10 cellular contexts compared by ENCODE assay signal in the genomic region with DNA sequence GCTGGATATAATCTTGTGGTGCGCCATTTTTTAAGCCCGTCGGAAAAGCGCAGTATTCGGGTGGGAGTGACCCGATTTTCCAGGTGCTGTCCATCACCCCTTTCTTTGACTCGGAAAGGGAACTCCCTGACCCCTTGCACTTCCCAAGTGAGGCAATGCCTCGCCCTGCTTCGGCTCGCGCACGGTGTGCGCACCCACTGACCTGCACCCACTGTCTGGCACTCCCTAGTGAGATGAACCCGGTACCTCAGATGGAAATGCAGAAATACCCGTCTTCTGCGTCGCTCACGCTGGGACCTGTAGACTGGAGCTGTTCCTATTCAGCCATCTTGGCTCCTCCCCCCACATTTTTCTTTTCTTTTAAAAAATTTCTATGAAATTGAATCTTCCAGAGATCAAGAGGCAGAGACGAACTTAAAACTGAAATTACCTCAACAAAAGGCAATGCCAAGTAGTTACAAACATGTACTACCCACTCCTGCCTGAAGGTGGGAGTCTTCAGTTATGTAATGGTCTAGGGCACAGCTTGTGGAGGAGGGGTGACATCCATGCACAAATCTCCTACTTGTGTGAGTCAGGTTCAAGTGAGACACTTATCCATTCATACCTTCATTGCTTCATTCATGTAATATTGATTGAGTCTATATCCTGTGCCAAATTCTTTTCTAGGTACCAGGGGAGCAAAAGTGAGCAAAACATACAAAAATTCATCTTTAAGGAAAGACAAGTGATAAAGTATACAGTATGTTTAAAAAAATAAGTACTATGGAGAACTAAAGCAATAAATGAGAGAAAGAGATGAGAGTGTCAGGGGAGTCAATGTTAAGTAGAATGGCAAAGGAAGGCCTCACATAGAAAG. TPM values are rescaled to one million over a fixed set of nuclear protein-coding genes. Genes with fewer than 3 reads are reported as not detected.
DNase-seq lines count a peak whose midpoint lies in the region; TF ChIP-seq lines count a peak whose summit lies in the region.
"Not testable (repeated sequence)": the region's sequence is repeated elsewhere in the genome, so short reads cannot be mapped to it uniquely, and the experiment has no call there.
"Had no signal": no experiment of that assay in that cellular context is flagged by ENCODE, and none has a peak within 500 bp of the region (broad histone marks: within the 10 kb centered on the region; RNA-seq: fewer than 3 reads in every experiment).

No MANE protein-coding gene starts in this region.

- WGBS in hepatocyte (ENCODE audit: low lambda C conversion rate, missing lambda C conversion rate), result 41% methylated on average over 19 of the region's 19 CpGs

- POLR2A ChIA-PET in AG04450 (lab: Yijun Ruan, JAX), result not testable (repeated sequence)

- DNase-seq in AG04450 (ENCODE audit: low read depth, low spot score) (peak; percentile 16), HuH-7 (ENCODE audit: low spot score) (peak; percentile 43), NCI-H446 (lab: John Stamatoyannopoulos, UW) (peak; percentile 22 to 45), cardiac fibroblast (ENCODE audit: low read depth in 2 of 2) (peak; percentile 57 to 76), hepatocyte (ENCODE audit: low spot score) (peak; percentile 64), osteoblast (ENCODE audit: insufficient read length, low spot score, missing footprints) (peak; percentile 48)
- DNase-seq in GM06990 (ENCODE audit: extremely low read depth, insufficient read length), result not testable (repeated sequence)

- H3F3A ChIP-seq in SU-DHL-6 (ENCODE audit: insufficient read depth), result not testable (repeated sequence)

- not testable (repeated sequence) for H3K9ac ChIP-seq in SU-DHL-6 (ENCODE audit: low read length)

- H3K27me3 ChIP-seq in AG04450 (ENCODE audit: control insufficient read depth, insufficient read depth, low read length); GM06990 (replicated peaks; ENCODE audit: control insufficient read depth, insufficient read depth, low read length); SU-DHL-6 (ENCODE audit: low read length); hepatocyte; osteoblast (ENCODE audit: insufficient read depth, low read length): not testable (repeated sequence)

- not testable (repeated sequence) for H2AFZ ChIP-seq in SU-DHL-6 (ENCODE audit: low read depth, low read length, severe bottlenecking); osteoblast (ENCODE audit: low read length)
- peak overlapping the region; percentile 51 for H2AFZ ChIP-seq in hepatocyte

- H3K4me3 ChIP-seq in AG04450 (ENCODE audit: low read depth, low read length); GM06990 (replicated peaks; ENCODE audit: low read depth, low read length); SU-DHL-6 (ENCODE audit: insufficient read depth, low read length, poor library complexity, severe bottlenecking); cardiac fibroblast (replicated peaks in 1 of 2; ENCODE audit: low read depth in 2 of 2, low read length in 2 of 2); hepatocyte; osteoblast (ENCODE audit: insufficient read depth, low read length): not testable (repeated sequence)

- H3K9me3 ChIP-seq in AG04450 (ENCODE audit: control insufficient read depth, insufficient read depth, low read length); SU-DHL-6 (ENCODE audit: insufficient read depth, low read length); hepatocyte (ENCODE audit: low read depth); osteoblast (ENCODE audit: low read depth, low read length): not testable (repeated sequence)

- not testable (repeated sequence) for H3K4me1 ChIP-seq in hepatocyte (ENCODE audit: insufficient read depth); osteoblast (ENCODE audit: insufficient read depth, low read length)

- not testable (repeated sequence) for H4K20me1 ChIP-seq in SU-DHL-6 (ENCODE audit: low read depth, low read length); hepatocyte (ENCODE audit: insufficient read depth, poor library complexity, severe bottlenecking); osteoblast (ENCODE audit: insufficient read depth, low read length)

- H3K9me2 ChIP-seq in SU-DHL-6 (replicated peaks; ENCODE audit: insufficient read depth, low read length); hepatocyte (replicated peaks; ENCODE audit: insufficient read depth): not testable (repeated sequence)

- CTCF ChIA-PET in AG04450 (lab: Charles Lee), result interaction anchor here (0.6 to 1.0 kb wide), 3 partner anchors 25 to 1841 kb away, joined by 3 to 4 read pairs (median 3); no protein-coding TSS in a partner anchor

- not testable (repeated sequence) for H3K36me3 ChIP-seq in GM06990 (ENCODE audit: control insufficient read depth, insufficient read depth, low read length); SU-DHL-6 (ENCODE audit: low read length); hepatocyte (replicated peaks; ENCODE audit: insufficient read depth, low read depth); osteoblast (ENCODE audit: insufficient read depth, low read length)

- TF ChIP-seq CTCF in AG04450 (IDR thresholded peaks at IDR 0.05; ENCODE audit: low read depth, low read length), result peak; percentile 56
- peak; percentile 66 for TF ChIP-seq CTCF in GM06990 (IDR thresholded peaks at IDR 0.05; ENCODE audit: insufficient read depth, low read length, poor library complexity, severe bottlenecking)
- TF ChIP-seq CTCF in SU-DHL-6 (IDR thresholded peaks at IDR 0.05; ENCODE audit: insufficient read depth, low read length, poor library complexity, severe bottlenecking), result peak; percentile 44
- peak; percentile 59 for TF ChIP-seq CTCF in cardiac fibroblast (IDR thresholded peaks at IDR 0.05; ENCODE audit: low read depth, low read length)
- peak; percentile 52 for TF ChIP-seq CTCF in hepatocyte (IDR thresholded peaks at IDR 0.05; ENCODE audit: poor library complexity)
- peak; percentile 52 for TF ChIP-seq CTCF in osteoblast (IDR thresholded peaks at IDR 0.05; ENCODE audit: extremely low read depth, low read depth, low read length)

- H3K4me2 ChIP-seq in SU-DHL-6 (ENCODE audit: low read depth, low read length, poor library complexity, severe bottlenecking); osteoblast (ENCODE audit: insufficient read depth, low read length): not testable (repeated sequence)
- peak overlapping the region; percentile 56 for H3K4me2 ChIP-seq in hepatocyte

- H3K27ac ChIP-seq in AG04450 (ENCODE audit: low read depth, low read length); SU-DHL-6 (ENCODE audit: low read depth, low read length); hepatocyte; osteoblast (ENCODE audit: low read depth, low read length): not testable (repeated sequence)

- not testable (repeated sequence) for H3K79me2 ChIP-seq in SU-DHL-6 (ENCODE audit: insufficient read depth, low read length); hepatocyte; osteoblast (ENCODE audit: insufficient read depth, low read length)

RNA-seq across cellular contexts. Expression of a gene that starts 25.2 kb away (rescaled TPM):
- polyA plus RNA-seq in AG04450 (2011; rRNA removed), result not detected in 2 replicates
- not detected in 2 replicates for polyA minus RNA-seq in AG04450 (2011; rRNA and poly(A)+ RNA removed)
- total RNA-seq in hepatocyte, result 0.20 and 0.33 TPM in 2 replicates
- not detected in 2 replicates for polyA plus RNA-seq in hepatocyte
- total RNA-seq in osteoblast, result not detected in 2 replicates
- total RNA-seq: activated naive CD4-positive, alpha-beta T cell treated with anti-CD3 and anti-CD28 coated beads, Interleukin-2, amount 50 U/mL, for 72 hours; CD4-positive, alpha-beta memory T cell had no signal
- polyA plus RNA-seq: CD4-positive, alpha-beta memory T cell had no signal

RNA-seq across cellular contexts. Expression of a gene that starts 31.3 kb away (rescaled TPM):
- polyA plus RNA-seq in AG04450 (2011; rRNA removed), result not detected in 2 replicates
- not detected in 2 replicates for polyA minus RNA-seq in AG04450 (2011; rRNA and poly(A)+ RNA removed)
- total RNA-seq in hepatocyte, result 0.07 TPM in 1 of 2 replicates, not detected in the other
- polyA plus RNA-seq in hepatocyte, result 0.28 TPM in 1 of 2 replicates, not detected in the other
- total RNA-seq in osteoblast, result not detected in 2 replicates
- total RNA-seq: activated naive CD4-positive, alpha-beta T cell treated with anti-CD3 and anti-CD28 coated beads, Interleukin-2, amount 50 U/mL, for 72 hours; CD4-positive, alpha-beta memory T cell had no signal
- polyA plus RNA-seq: CD4-positive, alpha-beta memory T cell had no signal
